ENCODE assay signal across 11 cellular contexts in the genomic region with DNA sequence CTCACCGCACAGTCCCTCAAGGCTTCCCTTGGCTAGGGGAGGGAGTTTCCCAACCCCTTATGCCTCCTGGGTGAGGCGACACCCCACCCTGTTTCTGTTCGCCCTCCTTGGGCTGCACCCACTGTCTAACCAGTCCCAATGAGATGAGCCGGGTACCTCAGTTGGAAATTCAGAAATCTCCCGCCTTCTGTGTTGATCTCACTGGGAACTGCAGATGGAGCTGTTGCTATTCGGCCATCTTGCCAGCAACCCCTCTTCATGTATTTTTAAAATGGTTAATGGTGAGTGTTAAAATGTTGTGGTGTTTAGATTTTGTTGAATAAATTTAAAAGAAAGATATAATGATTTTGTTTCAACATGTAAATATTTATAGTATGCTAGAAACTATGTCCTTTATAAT. TPM values are rescaled to one million over a fixed set of nuclear protein-coding genes. Genes with fewer than 3 reads are reported as not detected.
DNase-seq lines count a peak whose midpoint lies in the region; ATAC-seq and TF ChIP-seq lines count a peak whose summit lies in the region.
"Had no signal": no experiment of that assay in that cellular context is flagged by ENCODE, and none has a peak within 500 bp of the region (broad histone marks: within the 10 kb centered on the region; RNA-seq: fewer than 3 reads in every experiment).

No MANE protein-coding gene starts in this region.

- peak; percentile 2 to 29 for TF ChIP-seq CTCF in mammary epithelial cell (conservative IDR thresholded peaks at IDR 0.05 in 1 of 2, IDR thresholded peaks at IDR 0.05 in 1 of 2; ENCODE audit: extremely low read depth in 1 of 2, insufficient read depth in 1 of 2, low read depth in 1 of 2, low read length in 2 of 2)
- TF ChIP-seq CTCF in omental fat pad (IDR thresholded peaks at IDR 0.05): no peak

- DNase-seq in ELR (ENCODE audit: low read depth) (peak; percentile 40), NCI-H69 (lab: John Stamatoyannopoulos, UW) (peak; percentile 55), mammary epithelial cell (no peak), myocyte (ENCODE audit: low read depth) (peak; percentile 20), NCI-H526 treated with DMSO at 0.1 percent for 48 hours (lab: John Stamatoyannopoulos, UW) (no peak), omental fat pad (ENCODE audit: low spot score) (no peak), globus pallidus (ENCODE audit: low spot score) (no peak)
- DNase-seq: activated CD8-positive, alpha-beta memory T cell treated with anti-CD3 and anti-CD28 coated beads, Interleukin-2, amount 10 ng/mL, durations not matched to agents 7 days and 5 days; kidney had no signal

- peaks cover 11% of the 10 kb centered on the region for H3K79me2 ChIP-seq in mammary epithelial cell (ENCODE audit: insufficient read depth, low read length)

- no peaks in the 10 kb centered on the region for H3K4me1 ChIP-seq in mammary epithelial cell (ENCODE audit: insufficient read depth, low read length)
- H3K4me1 ChIP-seq: SJCRH30 had no signal

- no peaks in the 10 kb centered on the region for H3K9me3 ChIP-seq in mammary epithelial cell (replicated peaks; ENCODE audit: insufficient read depth, low read length)
- H3K9me3 ChIP-seq: SJCRH30 had no signal

- WGBS in mammary epithelial cell (ENCODE audit: low coverage, missing lambda C conversion rate): 93% methylated on average over 3 of the region's 6 CpGs

- H4K20me1 ChIP-seq in mammary epithelial cell (ENCODE audit: insufficient read depth, low read length): no peaks in the 10 kb centered on the region

- CTCF ChIA-PET in mammary epithelial cell (lab: Charles Lee; ENCODE audit: low non-redundant PET): no interaction called here

- no peak overlapping the region for H3K4me2 ChIP-seq in mammary epithelial cell (ENCODE audit: insufficient read depth, low read depth, low read length)

- dilution Hi-C loops in mammary epithelial cell (cut with HindIII; ENCODE audit: low sequenced_read_pairs): no loop called here

- H3K27me3 ChIP-seq in mammary epithelial cell (ENCODE audit: insufficient read depth, low read length): no peaks in the 10 kb centered on the region
- H3K27me3 ChIP-seq: SJCRH30 had no signal

- ATAC-seq in omental fat pad (ENCODE audit: low FRiP score) (no peak), GM21529 (IDR thresholded peaks at IDR 0.05; ENCODE audit: unreplicated experiment) (no peak)
- ATAC-seq: activated CD8-positive, alpha-beta memory T cell treated with anti-CD3 and anti-CD28 coated beads, Interleukin-2, amount 10 ng/mL, durations not matched to agents 7 days and 5 days had no signal

- no peak overlapping the region for H3K9ac ChIP-seq in mammary epithelial cell (ENCODE audit: insufficient read depth, low read length)

- no peak overlapping the region for H2AFZ ChIP-seq in mammary epithelial cell (ENCODE audit: low read depth, low read length)

- no peaks in the 10 kb centered on the region for H3K36me3 ChIP-seq in mammary epithelial cell (ENCODE audit: insufficient read depth, low read length)
- H3K36me3 ChIP-seq: SJCRH30 had no signal

- no TSS peak for BruUV-seq in mammary epithelial cell (replicated peaks; lab: Mats Ljungman, UMichigan)

- intact Hi-C loops in mammary epithelial cell (cut with micrococcal nuclease): no loop called here

- H3K4me3 ChIP-seq in mammary epithelial cell (replicated peaks in 1 of 3; ENCODE audit: insufficient read depth in 1 of 3, low read depth in 2 of 3, low read length in 3 of 3): no peak overlapping the region
- H3K4me3 ChIP-seq: SJCRH30 had no signal

- in situ Hi-C loops in mammary epithelial cell (cut with MboI; ENCODE audit: low sequenced_read_pairs in 2 of 2): no loop called here

- H3K27ac ChIP-seq in mammary epithelial cell (ENCODE audit: insufficient read depth, low read depth, low read length): no peak overlapping the region
- H3K27ac ChIP-seq: SJCRH30 had no signal

RNA-seq across cellular contexts. Expression of a gene that starts 22.0 kb away (rescaled TPM):
- total RNA-seq in mammary epithelial cell (10 to 100 TPM; 12.0 to 12.7 TPM), myocyte (15.5 and 17.5 TPM in 2 replicates), omental fat pad (10 to 100 TPM in 3 of 4 donors, 1 to 10 TPM in 1; 5.6 to 13.2 (median 12.1) TPM)
- polyA plus RNA-seq in mammary epithelial cell: 11.5 TPM
- polyA minus RNA-seq in mammary epithelial cell: 3.1 TPM
- 7.3 TPM for polyA plus RNA-seq in myocyte (2012)

RNA-seq across cellular contexts. Expression of a gene that starts 55.9 kb away (rescaled TPM):
- total RNA-seq in mammary epithelial cell (10 to 100 TPM; 14.3 to 47.9 TPM), myocyte (16.9 and 17.7 TPM in 2 replicates), omental fat pad (10 to 100 TPM in 3 of 4 donors, 1 to 10 TPM in 1; 9.7 to 19.3 (median 17.9) TPM)
- polyA plus RNA-seq in mammary epithelial cell: 40.1 TPM
- polyA minus RNA-seq in mammary epithelial cell: 14.2 TPM
- polyA plus RNA-seq in myocyte (2012): 33.2 TPM

Comparison
In these comparisons a context has a peak if more than half of its experiments do, and no peak if none do; other contexts are left out.
1. DNase-seq: peak in ELR (single experiment), NCI-H69 (single experiment) and myocyte (single experiment); none in mammary epithelial cell (single experiment), NCI-H526 treated with DMSO at 0.1 percent for 48 hours (single experiment), omental fat pad (single experiment) and globus pallidus (single experiment).
2. CTCF ChIP-seq: peak in mammary epithelial cell (2 of 2); none in omental fat pad (0 of 3).